Comparison of ENCODE assay signal across 10 cellular contexts in the genomic region with DNA sequence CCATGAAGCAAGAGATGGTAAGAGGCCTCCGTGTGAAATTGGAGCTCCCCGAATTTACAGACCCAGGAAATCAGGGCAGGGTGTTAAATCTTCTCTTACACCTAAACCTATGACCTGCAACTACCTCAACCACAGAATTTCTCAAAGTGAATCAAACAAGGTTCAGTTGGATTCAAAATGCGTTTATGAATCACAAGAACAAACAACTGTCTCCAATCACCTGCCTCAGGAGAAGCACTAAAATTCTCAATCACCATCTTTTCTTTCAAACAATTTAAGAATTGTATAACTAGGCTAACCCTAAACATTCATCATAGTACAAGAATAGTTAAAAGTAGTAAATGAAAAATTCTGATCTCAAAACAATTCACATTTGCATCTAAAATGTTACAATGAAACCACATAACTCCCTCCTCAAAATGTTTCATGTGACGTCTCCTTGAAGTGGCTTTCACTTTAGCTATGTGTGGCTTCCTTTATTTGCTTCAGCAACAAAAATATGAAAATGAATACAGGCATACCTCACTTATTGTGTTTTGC. TPM values are rescaled to one million over a fixed set of nuclear protein-coding genes. Genes with fewer than 3 reads are reported as not detected.
DNase-seq lines count a peak whose midpoint lies in the region; ATAC-seq and TF ChIP-seq lines count a peak whose summit lies in the region.
"Had no signal": no experiment of that assay in that cellular context is flagged by ENCODE, and none has a peak within 500 bp of the region (broad histone marks: within the 10 kb centered on the region; RNA-seq: fewer than 3 reads in every experiment).

No MANE protein-coding gene starts in this region.

- H4K20me1 ChIP-seq in DOHH2 (ENCODE audit: control insufficient read depth, insufficient read depth, low read depth, low read length): no peaks in the 10 kb centered on the region

- H3K9me3 Mint-ChIP-seq in activated naive CD8-positive, alpha-beta T cell treated with anti-CD3 and anti-CD28 coated beads for 36 hours: peaks cover 1% of the 10 kb centered on the region

- peaks cover 6% of the 10 kb centered on the region for H3K36me3 Mint-ChIP-seq in activated naive CD8-positive, alpha-beta T cell treated with anti-CD3 and anti-CD28 coated beads for 36 hours

- peaks cover 32% of the 10 kb centered on the region for H3K4me1 Mint-ChIP-seq in activated naive CD8-positive, alpha-beta T cell treated with anti-CD3 and anti-CD28 coated beads for 36 hours

- H3K4me3 Mint-ChIP-seq in activated naive CD8-positive, alpha-beta T cell treated with anti-CD3 and anti-CD28 coated beads for 36 hours: peak overlapping the region; percentile 61

- H3K4me1 ChIP-seq in DOHH2 (ENCODE audit: control insufficient read depth, low read length): peaks cover 45% of the 10 kb centered on the region

- peak; percentile 78 for ATAC-seq in GM19397 (IDR thresholded peaks at IDR 0.05; ENCODE audit: unreplicated experiment)
- ATAC-seq in HG03095 (IDR thresholded peaks at IDR 0.05; ENCODE audit: unreplicated experiment): peak; percentile 92

- H3K9me2 ChIP-seq in DOHH2 (replicated peaks; ENCODE audit: control insufficient read depth, low read length): no peaks in the 10 kb centered on the region

- peak overlapping the region; percentile 88 for H3K27ac Mint-ChIP-seq in activated naive CD8-positive, alpha-beta T cell treated with anti-CD3 and anti-CD28 coated beads for 36 hours

- H3K9me3 ChIP-seq in DOHH2 (ENCODE audit: control insufficient read depth, insufficient read depth, low read length): no peaks in the 10 kb centered on the region

- peak overlapping the region; percentile 46 for H3K4me3 ChIP-seq in DOHH2 (ENCODE audit: low read length)

- H3K27ac ChIP-seq in DOHH2 (ENCODE audit: low read depth, low read length): peak overlapping the region; percentile 34

- H3K27me3 Mint-ChIP-seq in activated naive CD8-positive, alpha-beta T cell treated with anti-CD3 and anti-CD28 coated beads for 36 hours: peaks cover 5% of the 10 kb centered on the region

- no peak for TF ChIP-seq CTCF in DOHH2 (IDR thresholded peaks at IDR 0.05; ENCODE audit: low read depth, low read length, poor library complexity, severe bottlenecking)

- peak; percentile 13 for DNase-seq in activated naive CD8-positive, alpha-beta T cell treated with anti-CD3 and anti-CD28 coated beads for 36 hours
- no peak for DNase-seq in SHP77 (lab: John Stamatoyannopoulos, UW)
- DNase-seq in NCI-H2227 treated with DMSO at 0.1 percent for 48 hours (lab: John Stamatoyannopoulos, UW): no peak
- no peak for DNase-seq in DMS153 (lab: John Stamatoyannopoulos, UW)
- DNase-seq in DMS 273 (lab: John Stamatoyannopoulos, UW; ENCODE audit: unreplicated experiment): no peak
- DNase-seq: activated CD4-positive, alpha-beta T cell treated with anti-CD3 and anti-CD28 coated beads, Interleukin-2, amount 50 U/mL, for 1 hour; occipital lobe had no signal

- no peaks in the 10 kb centered on the region for H3K36me3 ChIP-seq in DOHH2 (ENCODE audit: control insufficient read depth, low read length)

- H3K79me2 ChIP-seq in DOHH2 (ENCODE audit: control insufficient read depth, low read length): peaks cover 58% of the 10 kb centered on the region

- H3K27me3 ChIP-seq in DOHH2 (ENCODE audit: control insufficient read depth, low read length): no peaks in the 10 kb centered on the region

- peak overlapping the region; percentile 61 for H3K4me2 ChIP-seq in DOHH2 (ENCODE audit: low read length)

- no peaks in the 10 kb centered on the region for H3F3A ChIP-seq in DOHH2 (ENCODE audit: control insufficient read depth, insufficient read depth)

RNA-seq across cellular contexts. Expression of a gene that starts 19.2 kb away (rescaled TPM):
- total RNA-seq in activated naive CD8-positive, alpha-beta T cell treated with anti-CD3 and anti-CD28 coated beads for 36 hours: 10 to 100 TPM; 14.5 to 16.4 TPM
